ENCODE assay signal across 9 cellular contexts in the genomic region with DNA sequence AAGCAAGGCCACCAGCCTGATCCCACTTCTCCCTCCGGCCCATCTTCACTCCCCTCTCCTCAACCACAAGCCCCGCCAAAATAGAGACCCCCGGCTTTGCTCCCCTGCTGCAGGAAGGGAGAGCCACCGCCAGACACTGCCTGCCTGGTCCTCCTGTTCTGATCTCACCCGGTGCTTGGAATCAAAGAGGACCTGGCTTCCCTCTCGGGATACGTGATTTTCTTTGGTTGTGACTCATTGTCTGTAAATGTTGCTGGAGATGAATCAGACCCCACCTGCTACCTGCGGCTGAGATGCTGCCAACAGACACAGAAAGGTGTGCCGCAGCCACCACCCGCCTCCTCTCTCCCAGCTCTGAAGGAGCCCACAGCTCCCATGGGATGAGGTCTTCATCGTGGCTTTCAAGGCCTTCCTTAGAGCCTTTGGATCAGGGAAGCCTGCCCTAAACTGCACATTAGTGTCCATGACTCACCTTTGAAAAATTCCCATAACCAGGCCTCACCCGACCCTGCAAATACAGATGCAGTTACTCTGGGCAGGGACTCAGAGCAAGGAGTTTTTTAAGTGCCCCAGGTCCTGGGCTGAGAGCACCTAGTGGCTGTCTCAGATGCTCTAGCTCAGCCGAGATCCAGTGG.
DNase-seq lines count a peak whose midpoint lies in the region; ATAC-seq and TF ChIP-seq lines count a peak whose summit lies in the region.
"Had no signal": no experiment of that assay in that cellular context is flagged by ENCODE, and none has a peak within 500 bp of the region (broad histone marks: within the 10 kb centered on the region; RNA-seq: fewer than 3 reads in every experiment).

No MANE protein-coding gene starts in this region.

- H3K4me1 ChIP-seq in OCI-LY3 (ENCODE audit: low read length) (peaks cover 25% of the 10 kb centered on the region), gastrocnemius medialis (peaks cover 4 to 25% of the 10 kb centered on the region in 2 donors)

- H3K9ac ChIP-seq in OCI-LY3 (ENCODE audit: low read length): no peak overlapping the region

- in situ Hi-C loops in gastrocnemius medialis (cut with MboI; ENCODE audit: low sequenced_read_pairs in 4 of 4): no loop called here

- H3K4me3 ChIP-seq in OCI-LY3 (ENCODE audit: low read length) (no peak overlapping the region), fibroblast of mammary gland (ENCODE audit: control insufficient read depth, low read depth, low read length) (no peak overlapping the region), gastrocnemius medialis (no peak overlapping the region), H7 (ENCODE audit: insufficient read depth, low read depth, low read length) (no peak overlapping the region)

- DNase-seq in ELF-1 (ENCODE audit: low read depth, low spot score) (peak; percentile 84), fibroblast of mammary gland (ENCODE audit: low read depth) (peak; percentile 79), gastrocnemius medialis (no peak), H7 (no peak), AML-193 (lab: John Stamatoyannopoulos, UW) (no peak)
- no peak for DNase-seq in stimulated activated CD4-positive, alpha-beta T cell treated with anti-CD3 and anti-CD28 coated beads, Interleukin-4, amount 100 ng/mL, for 24 hours
- DNase-seq: NCI-H526 treated with DMSO at 0.1 percent for 48 hours had no signal

- intact Hi-C loops in gastrocnemius medialis (cut with DNase I; ENCODE audit: low total_unique reads): no loop called here

- H3K4me2 ChIP-seq in OCI-LY3 (ENCODE audit: low read length): no peak overlapping the region

- H4K20me1 ChIP-seq in OCI-LY3 (ENCODE audit: insufficient read depth, low read length): no peaks in the 10 kb centered on the region

- H3K27me3 ChIP-seq in OCI-LY3 (ENCODE audit: low read depth, low read length): no peaks in the 10 kb centered on the region
- no peaks in the 10 kb centered on the region for H3K27me3 ChIP-seq in gastrocnemius medialis
- H3K27me3 ChIP-seq in H7 (ENCODE audit: control insufficient read depth, insufficient read depth, low read length): no peaks in the 10 kb centered on the region

- no peak for TF ChIP-seq POLR2A in gastrocnemius medialis (IDR thresholded peaks at IDR 0.05)

- no peaks in the 10 kb centered on the region for H3K9me3 ChIP-seq in OCI-LY3 (ENCODE audit: insufficient read depth, low read length)
- H3K9me3 ChIP-seq in gastrocnemius medialis: no peaks in the 10 kb centered on the region

- ATAC-seq in gastrocnemius medialis (peak in 1 of 2 donors; percentile 14), GM18868 (IDR thresholded peaks at IDR 0.05; ENCODE audit: unreplicated experiment) (no peak)

- H3K36me3 ChIP-seq in OCI-LY3 (replicated peaks; ENCODE audit: low read depth, low read length) (no peaks in the 10 kb centered on the region), gastrocnemius medialis (no peaks in the 10 kb centered on the region), H7 (replicated peaks; ENCODE audit: control insufficient read depth, insufficient read depth, low read length) (no peaks in the 10 kb centered on the region)

- no peak for TF ChIP-seq CTCF in OCI-LY3 (IDR thresholded peaks at IDR 0.05; ENCODE audit: low read depth, low read length)
- no peak for TF ChIP-seq CTCF in fibroblast of mammary gland (conservative IDR thresholded peaks at IDR 0.05; ENCODE audit: control insufficient read depth, insufficient read depth, low read depth, low read length)
- no peak for TF ChIP-seq CTCF in gastrocnemius medialis (IDR thresholded peaks at IDR 0.05 in 4 of 5, conservative IDR thresholded peaks at IDR 0.05 in 1 of 5)

- peak overlapping the region; percentile 17; the same call in 1 of the 2 replicates for H2AFZ ChIP-seq in OCI-LY3 (ENCODE audit: low read depth, low read length)

- no peaks in the 10 kb centered on the region for H3K79me2 ChIP-seq in OCI-LY3 (ENCODE audit: low read length)

- H3K27ac ChIP-seq in OCI-LY3 (ENCODE audit: low read length) (no peak overlapping the region), gastrocnemius medialis (peak overlapping the region; percentile 12 to 51 (median 30))

Comparison
In these comparisons a context has a peak if more than half of its experiments do, and no peak if none do; other contexts are left out.
1. DNase-seq: peak in ELF-1 (single experiment) and fibroblast of mammary gland (single experiment); none in gastrocnemius medialis (0 of 2), H7 (single experiment), stimulated activated CD4-positive, alpha-beta T cell treated with anti-CD3 and anti-CD28 coated beads, Interleukin-4, amount 100 ng/mL, for 24 hours (single experiment) and AML-193 (0 of 2).